ENCODE assay signal across 28 cellular contexts in the genomic region with DNA sequence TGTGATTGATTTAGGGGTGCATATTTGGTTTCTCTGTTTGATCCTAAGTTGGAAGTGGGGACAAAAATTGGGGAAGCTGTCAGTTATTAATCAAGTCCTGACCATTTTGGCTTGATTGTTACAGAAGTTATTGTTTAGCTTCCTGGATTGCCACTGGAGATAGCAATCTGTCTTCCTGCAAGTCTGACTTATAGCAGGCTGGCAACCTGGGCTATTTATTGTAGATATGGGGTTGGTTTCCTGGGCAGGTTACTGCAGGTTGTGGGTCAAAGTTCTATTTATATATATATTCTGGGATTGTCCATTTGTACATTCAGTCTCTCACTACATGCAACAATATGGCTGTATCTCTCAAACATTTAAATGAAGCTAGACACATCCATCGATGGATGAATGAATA. TPM values are rescaled to one million over a fixed set of nuclear protein-coding genes. Genes with fewer than 3 reads are reported as not detected.
"Had no signal": no experiment of that assay in that cellular context is flagged by ENCODE, and none has a peak within 500 bp of the region (broad histone marks: within the 10 kb centered on the region; RNA-seq: fewer than 3 reads in every experiment).

No MANE protein-coding gene starts in this region.

- H3K4me3 ChIP-seq: colonic mucosa, dorsolateral prefrontal cortex, esophagus squamous epithelium, gastrocnemius medialis, lower lobe of right lung, ovary, psoas muscle, right atrium auricular region, tibial nerve had no signal

- H3K9me3 ChIP-seq: colonic mucosa, gastrocnemius medialis, neutrophil, ovary, right atrium auricular region had no signal

- H3K4me1 ChIP-seq: colonic mucosa, gastrocnemius medialis, right atrium auricular region, tibial nerve had no signal

- DNase-seq: activated CD4-positive, alpha-beta T cell treated with anti-CD3 and anti-CD28 coated beads for 1 hour; activated CD4-positive, alpha-beta T cell treated with anti-CD3 and anti-CD28 coated beads, Interleukin-2, amount 50 U/mL, for 1 hour; activated CD8-positive, alpha-beta memory T cell treated with anti-CD3 and anti-CD28 coated beads for 24 hours; activated CD8-positive, alpha-beta memory T cell treated with anti-CD3 and anti-CD28 coated beads, Interleukin-2, amount 50 U/mL, for 4 hours; activated effector memory CD4-positive, alpha-beta T cell treated with Interleukin-2 at 50 U/mL for 16 hours; activated naive CD4-positive, alpha-beta T cell treated with anti-CD3 and anti-CD28 coated beads, Interleukin-2, amount 50 U/mL, for 16 hours; activated T-cell treated with anti-CD3 and anti-CD28 coated beads, Interleukin-2, amount 50 U/mL, for 48 hours; amniotic stem cell; colonic mucosa; dorsolateral prefrontal cortex; esophagus squamous epithelium; gastrocnemius medialis; hippocampal formation; left cardiac atrium; lower lobe of right lung; ovary; psoas muscle; stimulated activated CD4-positive, alpha-beta T cell treated with anti-CD3 and anti-CD28 coated beads, Interleukin-12 subunit alpha, Interleukin-12 subunit beta, amount 100 ng/mL, for 4 hours; stimulated activated CD4-positive, alpha-beta T cell treated with anti-CD3 and anti-CD28 coated beads, Interleukin-4, amount 100 ng/mL, for 4 hours; stimulated activated naive CD8-positive, alpha-beta T cell treated with anti-CD3 and anti-CD28 coated beads, Interleukin-15, amount 100 ng/mL, for 72 hours; T-cell; WERI-Rb-1 had no signal

- ATAC-seq: gastrocnemius medialis; left cardiac atrium; lower lobe of right lung; psoas muscle; stimulated activated naive CD8-positive, alpha-beta T cell treated with anti-CD3 and anti-CD28 coated beads, Interleukin-15, amount 100 ng/mL, for 72 hours; T-cell had no signal

- H3K27ac Mint-ChIP-seq: nephron had no signal

- H3K27me3 Mint-ChIP-seq: stimulated activated naive CD8-positive, alpha-beta T cell treated with anti-CD3 and anti-CD28 coated beads, Interleukin-15, amount 100 ng/mL, for 72 hours; T-cell had no signal

- H3K4me3 Mint-ChIP-seq: nephron; stimulated activated naive CD8-positive, alpha-beta T cell treated with anti-CD3 and anti-CD28 coated beads, Interleukin-15, amount 100 ng/mL, for 72 hours; T-cell had no signal

- H3K36me3 ChIP-seq: colonic mucosa, ovary, WERI-Rb-1 had no signal

RNA-seq across cellular contexts. Expression of a gene that starts 17.8 kb away (rescaled TPM):
- total RNA-seq: gastrocnemius medialis, mesenteric fat pad, ovary, psoas muscle had no signal

RNA-seq across cellular contexts. Expression of a gene that starts 31.8 kb away (rescaled TPM):
- total RNA-seq: colonic mucosa, dorsolateral prefrontal cortex, gastrocnemius medialis, left cardiac atrium, mesenteric fat pad, ovary, psoas muscle, right atrium auricular region, T-cell, tibial nerve had no signal

RNA-seq across cellular contexts. Expression of a gene that starts 41.1 kb away (rescaled TPM):
- total RNA-seq: bronchial epithelial cell, colonic mucosa, dorsolateral prefrontal cortex, gastrocnemius medialis, left cardiac atrium, mesenteric fat pad, ovary, psoas muscle, right atrium auricular region, T-cell, tibial nerve had no signal
